Comparison of ENCODE assay signal across 1 cellular context in the genomic region with DNA sequence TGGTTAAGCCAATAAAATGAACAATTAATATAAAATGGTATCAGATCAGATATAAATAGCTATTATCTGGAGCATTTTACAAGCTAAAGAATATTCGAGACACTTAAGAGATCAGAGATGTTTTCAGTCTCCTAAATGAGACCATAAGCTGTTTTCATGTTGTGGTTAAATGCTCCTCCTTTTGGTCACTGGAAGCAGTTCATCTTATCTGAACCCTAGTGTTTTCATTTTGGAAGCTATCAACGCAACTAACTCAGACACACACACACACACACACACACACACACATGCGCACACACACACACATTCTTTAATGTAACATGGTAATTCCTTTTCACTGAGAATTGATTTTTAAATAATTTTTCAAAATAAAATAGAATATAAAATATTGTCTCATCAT.
TF ChIP-seq lines count a peak whose summit lies in the region.

No MANE protein-coding gene starts in this region.

TF ChIP-seq in H1, 55 proteins besides CTCF, POLR2A, EP300 and RAD21:
- TF ChIP-seq PHF8 (conservative IDR thresholded peaks at IDR 0.05; ENCODE audit: low read depth, low read length): no peak
- TF ChIP-seq RFX5 (IDR thresholded peaks at IDR 0.05; ENCODE audit: borderline replicate concordance, low read depth, low read length): no peak
- TF ChIP-seq TEAD4 (IDR thresholded peaks at IDR 0.05; ENCODE audit: low read depth, low read length): no peak
- TF ChIP-seq CHD2 (IDR thresholded peaks at IDR 0.05; ENCODE audit: low read length): no peak
- TF ChIP-seq FOSL1 (IDR thresholded peaks at IDR 0.05; ENCODE audit: insufficient read depth, low read depth, low read length): no peak
- TF ChIP-seq CTBP2 (IDR thresholded peaks at IDR 0.05; ENCODE audit: borderline replicate concordance, insufficient read depth, insufficient read length, low read length): no peak
- no peak for TF ChIP-seq RBBP5 (IDR thresholded peaks at IDR 0.05; ENCODE audit: borderline replicate concordance, low read depth, low read length)
- no peak for TF ChIP-seq SP4 (IDR thresholded peaks at IDR 0.05; ENCODE audit: low read length)
- no peak for TF ChIP-seq SUZ12 (IDR thresholded peaks at IDR 0.05; ENCODE audit: low read length)
- no peak for TF ChIP-seq CBX8 (IDR thresholded peaks at IDR 0.05; ENCODE audit: borderline replicate concordance, low read depth, low read length)
- TF ChIP-seq SAP30 (IDR thresholded peaks at IDR 0.05; ENCODE audit: insufficient read depth, insufficient replicate concordance, low read length): no peak
- no peak for TF ChIP-seq RXRA (IDR thresholded peaks at IDR 0.05; ENCODE audit: insufficient read depth, low read depth, low read length)
- TF ChIP-seq POU5F1 (IDR thresholded peaks at IDR 0.05; ENCODE audit: low read depth, low read length): no peak
- TF ChIP-seq GABPA (IDR thresholded peaks at IDR 0.05; ENCODE audit: borderline replicate concordance, insufficient read depth, low read length): no peak
TF ChIP-seq in H1: peak in this region for 0.
